Comparison of ENCODE assay signal across 7 cellular contexts in genomic region chr1:94236630-94237290, GRCh38. TPM values are rescaled to one million over a fixed set of nuclear protein-coding genes. Genes with fewer than 3 reads are reported as not detected.
DNase-seq lines count a peak whose midpoint lies in the region; ATAC-seq and TF ChIP-seq lines count a peak whose summit lies in the region.

No MANE protein-coding gene starts in this region.

- peaks cover 98% of the 10 kb centered on the region for H3K79me2 ChIP-seq in HCT116 (ENCODE audit: insufficient read depth, low read length)

- CTCF ChIA-PET in HCT116 (lab: Charles Lee) = interaction anchor here (0.6 to 1.7 kb wide), 6 partner anchors 9 to 98 kb away, joined by 3 to 10 read pairs (median 3); no protein-coding TSS in a partner anchor

- H3K9ac ChIP-seq in HCT116 (ENCODE audit: low read length) = peak overlapping the region; percentile 81
- H3K9ac ChIP-seq in liver (ENCODE audit: low read depth in 1 of 2, low read length in 2 of 2) = peak overlapping the region; percentile 88 to 94

- DNase-seq in GM04504 (ENCODE audit: low read depth) (peak; percentile 14), HCT116 (ENCODE audit: low read depth, low spot score) (no peak), NCI-H510A treated with DMSO at 0.1 percent for 48 hours (lab: John Stamatoyannopoulos, UW) (peak; percentile 76), choroid plexus epithelial cell (ENCODE audit: low read depth) (peak; percentile 66), thyroid gland (peak in 1 of 2 donors; percentile 43)

- H3K4me3 ChIP-seq in HCT116 (replicated peaks in 1 of 2; ENCODE audit: low read depth in 1 of 2, low read length in 2 of 2) (peak overlapping the region; percentile 76 to 83), choroid plexus epithelial cell (ENCODE audit: low read depth, low read length) (peak overlapping the region; percentile 82), liver (ENCODE audit: low read depth in 1 of 3, low read length in 3 of 3) (peak overlapping the region; percentile 91 to 95 (median 93)), thyroid gland (replicated peaks in 1 of 3) (peak overlapping the region; percentile 11 to 95 (median 85))

- H4K20me1 ChIP-seq in HCT116 (ENCODE audit: insufficient read depth) = peaks cover 25% of the 10 kb centered on the region; the same call in 1 of the 2 replicates

- no peak; a peak in 1 of 6 replicates for TF ChIP-seq CTCF in HCT116 (IDR thresholded peaks at IDR 0.05 in 2 of 3, conservative IDR thresholded peaks at IDR 0.05 in 1 of 3; ENCODE audit: borderline replicate concordance in 1 of 3, insufficient read depth in 1 of 3, low read depth in 2 of 3, low read length in 2 of 3)
- TF ChIP-seq CTCF in choroid plexus epithelial cell (conservative IDR thresholded peaks at IDR 0.05; ENCODE audit: low read depth, low read length) = peak; percentile 52
- peak; percentile 21 for TF ChIP-seq CTCF in liver (IDR thresholded peaks at IDR 0.05; ENCODE audit: low read depth, low read length, missing input control)
- TF ChIP-seq CTCF in thyroid gland (IDR thresholded peaks at IDR 0.05) = peak in 3 of 6 experiments; percentile 9 to 19 (median 9)

- H3K27ac ChIP-seq in HCT116 (ENCODE audit: low read depth, low read length) (peak overlapping the region; percentile 94), liver (ENCODE audit: low read depth in 1 of 2, low read length in 2 of 2) (peak overlapping the region; percentile 96 to 99), thyroid gland (peak overlapping the region; percentile 90 to 98 (median 98))

- RAD21 ChIA-PET in HCT116 (lab: Charles Lee; ENCODE audit: low non-redundant PET in 1 of 2, low total read pairs in 2 of 2, uncharacterized antibody in 2 of 2, unreplicated experiment in 2 of 2) = interaction anchor here (1.0 to 1.1 kb wide), 2 partner anchors 93 to 175 kb away, joined by 3 to 6 read pairs; no protein-coding TSS in a partner anchor

- no peaks in the 10 kb centered on the region for H3K27me3 ChIP-seq in HCT116 (ENCODE audit: insufficient read depth, low read length)
- no peaks in the 10 kb centered on the region for H3K27me3 ChIP-seq in liver (ENCODE audit: control insufficient read depth in 4 of 4, insufficient read depth in 4 of 4, low read length in 3 of 4)
- H3K27me3 ChIP-seq in thyroid gland = no peaks in the 10 kb centered on the region

- ATAC-seq in HCT116 (peak; percentile 33), HG03378 (IDR thresholded peaks at IDR 0.05; ENCODE audit: unreplicated experiment) (no peak)

- intact Hi-C loops in HCT116 (cut with micrococcal nuclease) = loop anchor here (1.0 to 5.0 kb wide), 4 partner anchors 89 to 329 kb away; partner anchors contain the start of gene GCLM
- intact Hi-C loops in thyroid gland (cut with DNase I) = loop anchor here (5.0 kb wide), 1 partner anchor 174 kb away; no protein-coding TSS in a partner anchor

- POLR2A ChIA-PET in HCT116 (lab: Charles Lee) = interaction anchor here (0.7 to 6.1 kb wide), 30 partner anchors 11 to 211 kb away, joined by 3 to 57 read pairs (median 6); no protein-coding TSS in a partner anchor

- TF ChIP-seq RAD21 in HCT116 (IDR thresholded peaks at IDR 0.05; ENCODE audit: low read depth) (peak; percentile 20; the same call in 1 of the 2 replicates), liver (IDR thresholded peaks at IDR 0.05) (peak; percentile 52 to 54)

- H2AFZ ChIP-seq in HCT116 (ENCODE audit: low read depth, low read length, poor library complexity, severe bottlenecking) = no peak overlapping the region

- no peaks in the 10 kb centered on the region; a peak in 1 of 4 replicates for H3K36me3 ChIP-seq in HCT116 (ENCODE audit: control insufficient read depth in 1 of 2, insufficient read depth in 2 of 2, low read length in 2 of 2)
- H3K36me3 ChIP-seq in liver (ENCODE audit: control insufficient read depth in 4 of 4, insufficient read depth in 3 of 4, low read depth in 1 of 4, low read length in 3 of 4) = no peaks in the 10 kb centered on the region
- no peaks in the 10 kb centered on the region for H3K36me3 ChIP-seq in thyroid gland

- H3K4me2 ChIP-seq in HCT116 (ENCODE audit: low read length) = peak overlapping the region; percentile 88

- TF ChIP-seq POLR2A in HCT116 (IDR thresholded peaks at IDR 0.05; ENCODE audit: borderline replicate concordance, extremely low read depth, insufficient read depth, insufficient read length) = no peak
- TF ChIP-seq POLR2A in thyroid gland (IDR thresholded peaks at IDR 0.05) = no peak

- no TSS peak for BruUV-seq in HCT116 (replicated peaks; lab: Mats Ljungman, UMichigan)

- peaks cover 61 to 83% of the 10 kb centered on the region in 2 experiments for H3K4me1 ChIP-seq in HCT116 (ENCODE audit: control insufficient read depth in 1 of 2, insufficient read depth in 2 of 2, low read length in 2 of 2)
- peaks cover 3 to 23% (median 4%) of the 10 kb centered on the region in 4 donors for H3K4me1 ChIP-seq in liver (ENCODE audit: control insufficient read depth in 4 of 4, insufficient read depth in 4 of 4, low read length in 3 of 4)
- H3K4me1 ChIP-seq in thyroid gland = peaks cover 13 to 22% of the 10 kb centered on the region in 2 donors

- WGBS in liver = under 1% methylated on average over 39 of the region's 39 CpGs
- 1 to 2% methylated on average over 15 of the region's 39 CpGs for WGBS in thyroid gland, 2 donors

- no peaks in the 10 kb centered on the region for H3K9me2 ChIP-seq in HCT116 (ENCODE audit: insufficient read depth)

- H3K9me3 ChIP-seq in HCT116 (ENCODE audit: control insufficient read depth in 1 of 2, insufficient read depth in 1 of 2, low read depth in 1 of 2, low read length in 2 of 2) (no peaks in the 10 kb centered on the region), liver (ENCODE audit: control insufficient read depth in 4 of 4, low read length in 3 of 4) (no peaks in the 10 kb centered on the region), thyroid gland (no peaks in the 10 kb centered on the region)

TF ChIP-seq in HCT116, 20 proteins besides CTCF, POLR2A, EP300 and RAD21:
- TF ChIP-seq POLR2AphosphoS5 (IDR thresholded peaks at IDR 0.05; ENCODE audit: low read depth, low read length) (peak; percentile 41; the same call in 1 of the 2 replicates), REST (IDR thresholded peaks at IDR 0.05; ENCODE audit: low read depth) (no peak)
TF ChIP-seq in HCT116: peak in this region for 1.

TF ChIP-seq in liver, 16 proteins besides CTCF, POLR2A, EP300 and RAD21:
- TF ChIP-seq SP1 (IDR thresholded peaks at IDR 0.05) (no peak), MAX (IDR thresholded peaks at IDR 0.05) (no peak), EGR1 (IDR thresholded peaks at IDR 0.05; ENCODE audit: low read depth in 2 of 2) (no peak), YY1 (IDR thresholded peaks at IDR 0.05) (peak; percentile 14), ZBTB33 (IDR thresholded peaks at IDR 0.05) (no peak), HNF4G (IDR thresholded peaks at IDR 0.05) (no peak), RXRA (IDR thresholded peaks at IDR 0.05) (no peak), GABPA (IDR thresholded peaks at IDR 0.05 in 1 of 2, conservative IDR thresholded peaks at IDR 0.05 in 1 of 2) (no peak), TAF1 (conservative IDR thresholded peaks at IDR 0.05) (peak; percentile 6), REST (IDR thresholded peaks at IDR 0.05) (peak; percentile 45)
TF ChIP-seq in liver: peak in this region for 3.

RNA-seq across cellular contexts. Expression of gene ARHGAP29, which starts 0.6 kb away (rescaled TPM):
- 128 TPM for total RNA-seq in HCT116 (2021; ENCODE audit: unreplicated experiment)
- polyA plus RNA-seq in HCT116 (2012) = 29.0 and 40.6 TPM in 2 replicates
- 10 to 100 TPM; 12.5 to 27.7 TPM for total RNA-seq in liver
- polyA plus RNA-seq in liver = 10 to 100 TPM in 1 of 2 donors, 1 to 10 TPM in 1; 8.3 to 14.0 TPM
- 100 to 1,000 TPM in 1 of 4 donors, 10 to 100 TPM in 3; 56.2 to 115 (median 77.7) TPM for total RNA-seq in thyroid gland

Comparison
In these comparisons a context has a peak if more than half of its experiments do, and no peak if none do; other contexts are left out.
1. CTCF ChIP-seq: peak in choroid plexus epithelial cell (single experiment) and liver (single experiment); none in HCT116 (0 of 3).
2. Peak in every context shown above with its lines, with median percentiles within 50 percentile points of each other: H3K27ac ChIP-seq and H3K4me3 ChIP-seq.